8 cellular contexts compared by ENCODE assay signal in genomic region chr5:150449491-150450339, GRCh38. TPM values are rescaled to one million over a fixed set of nuclear protein-coding genes. Genes with fewer than 3 reads are reported as not detected.
DNase-seq lines count a peak whose midpoint lies in the region; ATAC-seq, FAIRE-seq and TF ChIP-seq lines count a peak whose summit lies in the region.

RPS14 (minus strand) TSS chr5:150449739; CDS start chr5:150447733, 2,006 bp downstream.

- H3K27me3 ChIP-seq in Karpas-422 (ENCODE audit: low read length) (no peaks in the 10 kb centered on the region), fibroblast of lung (ENCODE audit: control insufficient read depth, insufficient read depth, low read length) (no peaks in the 10 kb centered on the region)

- DNase-seq in Daoy (ENCODE audit: low read depth) = peak; percentile 96
- peak; percentile 97 for DNase-seq in Karpas-422
- peak; percentile 86 for DNase-seq in RCC 7860 (ENCODE audit: low spot score)
- peak; percentile 85 for DNase-seq in activated T-helper 1 cell treated with Interleukin-2 at 50 U/mL for 16 hours (ENCODE audit: low read depth)
- peak; percentile 93 to 96 for DNase-seq in fibroblast of lung (ENCODE audit: low read depth in 2 of 2)
- peak; percentile 89 for DNase-seq in natural killer cell
- DNase-seq in stimulated activated naive CD4-positive, alpha-beta T cell treated with Interleukin-2 at 50 U/mL for 16 hours (lab: John Stamatoyannopoulos, UW) = peak; percentile 94

- H4K20me1 ChIP-seq in Karpas-422 (ENCODE audit: insufficient read depth, low read depth, low read length) = peaks cover 44% of the 10 kb centered on the region
- H4K20me1 ChIP-seq in fibroblast of lung (ENCODE audit: control insufficient read depth, extremely low read depth, insufficient read depth, low read length) = peaks cover 2% of the 10 kb centered on the region

- H3K9me2 ChIP-seq in Karpas-422 (replicated peaks; ENCODE audit: insufficient read depth, low read length) = no peaks in the 10 kb centered on the region

- peak; percentile 92 for ATAC-seq in GM21825 (IDR thresholded peaks at IDR 0.05; ENCODE audit: unreplicated experiment)
- peak; percentile 91 to 98 (median 93) for ATAC-seq in natural killer cell

- peaks cover 0 to 2% of the 10 kb centered on the region in 2 donors for H3K27me3 Mint-ChIP-seq in natural killer cell (ENCODE audit: low read depth in 2 of 2)

- H3K27ac Mint-ChIP-seq in natural killer cell = peak within 1 kb of the TSS; percentile 92 to 100

- peaks cover 32 to 38% of the 10 kb centered on the region in 2 donors for H3K4me1 Mint-ChIP-seq in natural killer cell

- peaks cover 16% of the 10 kb centered on the region for H3K4me1 ChIP-seq in Karpas-422 (ENCODE audit: low read length)
- H3K4me1 ChIP-seq in fibroblast of lung (ENCODE audit: control insufficient read depth, extremely low read depth, insufficient read depth, low read length) = peaks cover 9% of the 10 kb centered on the region

- intact Hi-C loops in natural killer cell (cut with micrococcal nuclease) = loop anchor here (10.0 kb wide), 1 partner anchor 1325 kb away; the partner anchor contains the start of gene G3BP1

- H2AFZ ChIP-seq in Karpas-422 (ENCODE audit: low read length) (peak within 1 kb of the TSS; percentile 60), fibroblast of lung (ENCODE audit: low read length) (peak within 1 kb of the TSS; percentile 97)

- H3K27ac ChIP-seq in Karpas-422 (ENCODE audit: low read length) = peak within 1 kb of the TSS; percentile 66
- H3K27ac ChIP-seq in fibroblast of lung (ENCODE audit: insufficient read depth, low read length) = peak within 1 kb of the TSS; percentile 99

- H3K4me3 Mint-ChIP-seq in natural killer cell = peak within 1 kb of the TSS; percentile 99

- no peaks in the 10 kb centered on the region for H3K9me3 Mint-ChIP-seq in natural killer cell

- H3K9ac ChIP-seq in Karpas-422 (ENCODE audit: low read length) = peak within 1 kb of the TSS; percentile 81
- H3K9ac ChIP-seq in fibroblast of lung (ENCODE audit: insufficient read depth, low read length) = peak within 1 kb of the TSS; percentile 92

- H3K4me3 ChIP-seq in Karpas-422 (ENCODE audit: low read length) = peak within 1 kb of the TSS; percentile 79
- H3K4me3 ChIP-seq in fibroblast of lung (replicated peaks in 1 of 4; ENCODE audit: control extremely low read depth in 1 of 4, insufficient read depth in 1 of 4, low read depth in 3 of 4, low read length in 4 of 4) = peak within 1 kb of the TSS; percentile 71 to 90 (median 87)

- H3K9me3 ChIP-seq in Karpas-422 (ENCODE audit: low read length) (0 out of 2 replicates have a peak, but pooled peaks cover 3% of the 10 kb centered on the region), fibroblast of lung (ENCODE audit: control insufficient read depth, insufficient read depth, low read depth, low read length) (no peaks in the 10 kb centered on the region)

- H3K36me3 Mint-ChIP-seq in natural killer cell = peaks cover 9% of the 10 kb centered on the region

- TF ChIP-seq CTCF in fibroblast of lung (conservative IDR thresholded peaks at IDR 0.05 in 1 of 2, IDR thresholded peaks at IDR 0.05 in 1 of 2; ENCODE audit: low read depth in 1 of 2, low read length in 2 of 2) (peak; percentile 69 to 81), natural killer cell (IDR thresholded peaks at IDR 0.05) (peak; percentile 77)

- H3K79me2 ChIP-seq in Karpas-422 (ENCODE audit: low read length) (peaks cover 26% of the 10 kb centered on the region), fibroblast of lung (ENCODE audit: control insufficient read depth, insufficient read depth, low read length) (peaks cover 42% of the 10 kb centered on the region)

- H3K36me3 ChIP-seq in Karpas-422 (ENCODE audit: insufficient read depth, low read length) = peaks cover 45% of the 10 kb centered on the region
- H3K36me3 ChIP-seq in fibroblast of lung (ENCODE audit: control insufficient read depth, insufficient read depth, low read length) = peaks cover 25% of the 10 kb centered on the region

- FAIRE-seq in RCC 7860 (lab: Jason Lieb, UNC) = no peak

- H3K4me2 ChIP-seq in Karpas-422 (ENCODE audit: low read depth, low read length, poor library complexity, severe bottlenecking) (peak within 1 kb of the TSS; percentile 86), fibroblast of lung (ENCODE audit: extremely low read depth, insufficient read depth, low read length) (peak within 1 kb of the TSS; percentile 91)

RNA-seq across cellular contexts. Expression of gene RPS14, which starts in this region (rescaled TPM):
- total RNA-seq in Daoy (2014; rRNA removed; shearing (Covaris generic)) = 6,432 and 6,529 TPM in 2 replicates
- 3,040 and 3,750 TPM in 2 replicates for total RNA-seq in Karpas-422 (2014; rRNA removed; shearing (Covaris generic); ENCODE audit: low replicate concordance)
- total RNA-seq in fibroblast of lung (1,962 and 4,466 TPM in 2 replicates), natural killer cell (1,000 to 10,000 TPM; 1,744 to 2,278 (median 2,016) TPM)
- 5,623 and 6,025 TPM in 2 replicates for polyA plus RNA-seq in fibroblast of lung
- 3,434 and 3,467 TPM in 2 replicates for polyA plus RNA-seq in fibroblast of lung (2012)
- polyA minus RNA-seq in fibroblast of lung (ENCODE audit: low replicate concordance) = 1,117 and 1,370 TPM in 2 replicates

Comparison
In these comparisons a context has a peak if more than half of its experiments do, and no peak if none do; other contexts are left out.
1. Peak in every context shown above with its lines: DNase-seq, ATAC-seq, H3K4me3 ChIP-seq and H3K27ac ChIP-seq.